Comparison of ENCODE assay signal across 1 cellular context in genomic region chr5:16932401-16932800, GRCh38.
TF ChIP-seq lines count a peak whose summit lies in the region.

No MANE protein-coding gene starts in this region.

TF ChIP-seq in endothelial cell of umbilical vein, 7 proteins besides CTCF, POLR2A, EP300 and RAD21:
- TF ChIP-seq GATA2 (IDR thresholded peaks at IDR 0.05; ENCODE audit: insufficient read depth, insufficient read length, low read depth, low read length), result no peak
- no peak for TF ChIP-seq MYC (IDR thresholded peaks at IDR 0.05; ENCODE audit: low read depth, low read length)
- TF ChIP-seq FOS (IDR thresholded peaks at IDR 0.05; ENCODE audit: borderline replicate concordance, insufficient read depth, low read length), result no peak
- no peak for TF ChIP-seq POLR2AphosphoS5 (IDR thresholded peaks at IDR 0.05; ENCODE audit: insufficient read depth, low read depth, low read length)
- no peak for TF ChIP-seq JUN (IDR thresholded peaks at IDR 0.05; ENCODE audit: borderline replicate concordance, insufficient read depth, insufficient read length, low read depth)
- TF ChIP-seq, protein P1, sequence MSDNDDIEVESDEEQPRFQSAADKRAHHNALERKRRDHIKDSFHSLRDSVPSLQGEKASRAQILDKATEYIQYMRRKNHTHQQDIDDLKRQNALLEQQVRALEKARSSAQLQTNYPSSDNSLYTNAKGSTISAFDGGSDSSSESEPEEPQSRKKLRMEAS (IDR thresholded peaks at IDR 0.05; ENCODE audit: insufficient read depth, insufficient read length), result no peak
- TF ChIP-seq EZH2 (IDR thresholded peaks at IDR 0.05; ENCODE audit: borderline replicate concordance, low read depth, low read length, severe bottlenecking), result no peak
TF ChIP-seq in endothelial cell of umbilical vein: peak in this region for 0.
